ENCODE assay signal across 1 cellular context in genomic region chr2:47639469-47639868, GRCh38.
TF ChIP-seq lines count a peak whose summit lies in the region.

No MANE protein-coding gene starts in this region.

TF ChIP-seq in GM23338, 12 proteins besides CTCF, POLR2A, EP300 and RAD21 (continued from another document):
- no peak for TF ChIP-seq ZNF462 (CRISPR knock-in tag; IDR thresholded peaks at IDR 0.05)
- TF ChIP-seq STAT1 (IDR thresholded peaks at IDR 0.05; ENCODE audit: unreplicated experiment) = no peak
- TF ChIP-seq NANOG (IDR thresholded peaks at IDR 0.05; ENCODE audit: borderline replicate concordance) = no peak
- no peak for TF ChIP-seq EZH2phosphoT487 (IDR thresholded peaks at IDR 0.05; ENCODE audit: unreplicated experiment)
- no peak for TF ChIP-seq CREB1 (CRISPR knock-in tag; IDR thresholded peaks at IDR 0.05; ENCODE audit: low read depth)
